In genomic region chr6:11272491-11273192, GRCh38 we compare ENCODE assay signal across 14 cellular contexts. TPM values are rescaled to one million over a fixed set of nuclear protein-coding genes. Genes with fewer than 3 reads are reported as not detected.
DNase-seq lines count a peak whose midpoint lies in the region; ATAC-seq lines count a peak whose summit lies in the region.
"Had no signal": no experiment of that assay in that cellular context is flagged by ENCODE, and none has a peak within 500 bp of the region (broad histone marks: within the 10 kb centered on the region; RNA-seq: fewer than 3 reads in every experiment).

No MANE protein-coding gene starts in this region.

- no peak overlapping the region for H3K4me2 ChIP-seq in neuronal stem cell (ENCODE audit: insufficient read depth, low read length, poor library complexity, severe bottlenecking)

- H4K8ac ChIP-seq in neuronal stem cell (ENCODE audit: low read depth, low read length): no peak overlapping the region

- H3K18ac ChIP-seq in neuronal stem cell (ENCODE audit: low read length): peak overlapping the region; percentile 12

- no peaks in the 10 kb centered on the region for H3K79me1 ChIP-seq in neuronal stem cell (ENCODE audit: low read depth, low read length)

- no peak overlapping the region for H2BK120ac ChIP-seq in neuronal stem cell (ENCODE audit: low read depth, low read length)

- no peaks in the 10 kb centered on the region for H3K27me3 Mint-ChIP-seq in immature natural killer cell (ENCODE audit: low read depth in 3 of 3)

- H3K27ac ChIP-seq in duodenal mucosa (ENCODE audit: low read depth, low read length) (no peak overlapping the region), neuronal stem cell (replicated peaks; ENCODE audit: low read length) (no peak overlapping the region)

- H3K27ac Mint-ChIP-seq in immature natural killer cell: no peak overlapping the region
- H3K27ac Mint-ChIP-seq: H9, natural killer cell had no signal

- H3K27me3 ChIP-seq in duodenal mucosa (ENCODE audit: control insufficient read depth in 1 of 2, insufficient read depth in 2 of 2, low read length in 2 of 2): no peaks in the 10 kb centered on the region
- no peaks in the 10 kb centered on the region for H3K27me3 ChIP-seq in neuronal stem cell (ENCODE audit: control insufficient read depth in 3 of 3, insufficient read depth in 3 of 3, low read depth in 1 of 3, low read length in 3 of 3)

- H2AK5ac ChIP-seq in neuronal stem cell (ENCODE audit: low read depth, low read length): no peak overlapping the region

- no peak overlapping the region for H3K23ac ChIP-seq in neuronal stem cell (ENCODE audit: low read depth, low read length, poor library complexity)

- H3K4me1 ChIP-seq in duodenal mucosa (ENCODE audit: control insufficient read depth in 1 of 2, insufficient read depth in 2 of 2, low read length in 2 of 2) (peaks cover 76 to 81% of the 10 kb centered on the region in 2 donors), neuronal stem cell (ENCODE audit: control insufficient read depth in 2 of 2, insufficient read depth in 1 of 2, low read depth in 1 of 2, low read length in 2 of 2) (peaks cover 11 to 12% of the 10 kb centered on the region in 2 donors)

- H2BK12ac ChIP-seq in neuronal stem cell (ENCODE audit: low read length): no peak overlapping the region

- ATAC-seq in GM19324 (IDR thresholded peaks at IDR 0.05; ENCODE audit: low FRiP score, unreplicated experiment): no peak
- ATAC-seq: activated T-cell treated with anti-CD3 and anti-CD28 coated beads, Interleukin-2, amount 50 U/mL, for 4 hours; natural killer cell had no signal

- no peak overlapping the region for H2BK15ac ChIP-seq in neuronal stem cell (ENCODE audit: low read length)

- no peak overlapping the region for H3K4me3 Mint-ChIP-seq in immature natural killer cell
- H3K4me3 Mint-ChIP-seq: activated T-cell treated with anti-CD3 and anti-CD28 coated beads, Interleukin-2, amount 50 U/mL, for 4 hours; H9; natural killer cell had no signal

- H3K4me1 Mint-ChIP-seq in immature natural killer cell: peaks cover 38 to 43% of the 10 kb centered on the region in 2 donors

- no peak overlapping the region for H4K91ac ChIP-seq in neuronal stem cell (ENCODE audit: low read depth, low read length, poor library complexity)

- peak; percentile 13 for DNase-seq in DMS153 (lab: John Stamatoyannopoulos, UW)
- peak; percentile 70 for DNase-seq in NCI-H1105 treated with DMSO at 0.1 percent for 48 hours (lab: John Stamatoyannopoulos, UW)
- DNase-seq in neuronal stem cell (ENCODE audit: low spot score): no peak
- no peak for DNase-seq in stimulated activated CD4-positive, alpha-beta T cell treated with anti-CD3 and anti-CD28 coated beads, Interleukin-12 subunit alpha, Interleukin-12 subunit beta, amount 100 ng/mL, for 4 hours
- DNase-seq in NCI-H1092 (lab: John Stamatoyannopoulos, UW): no peak
- DNase-seq in immature natural killer cell: no peak
- DNase-seq: activated CD4-positive, alpha-beta T cell treated with anti-CD3 and anti-CD28 coated beads for 48 hours; activated T-cell treated with anti-CD3 and anti-CD28 coated beads, Interleukin-2, amount 50 U/mL, for 4 hours; EL; H9; natural killer cell; NCI-H146 had no signal

- peak overlapping the region; percentile 0 to 15 for H3K9ac ChIP-seq in duodenal mucosa (ENCODE audit: low read depth in 1 of 2, low read length in 2 of 2)
- H3K9ac ChIP-seq in neuronal stem cell (ENCODE audit: low read depth, low read length, poor library complexity): no peak overlapping the region

- no peaks in the 10 kb centered on the region for H3K9me3 ChIP-seq in duodenal mucosa (ENCODE audit: control insufficient read depth in 1 of 2, low read length in 2 of 2)
- no peaks in the 10 kb centered on the region for H3K9me3 ChIP-seq in neuronal stem cell (replicated peaks in 1 of 2; ENCODE audit: control insufficient read depth in 2 of 2, insufficient read depth in 1 of 2, low read depth in 1 of 2, low read length in 2 of 2)

- no peak overlapping the region for H3K14ac ChIP-seq in neuronal stem cell (ENCODE audit: low read length)

- no peaks in the 10 kb centered on the region for H3K9me3 Mint-ChIP-seq in immature natural killer cell
- H3K9me3 Mint-ChIP-seq: activated T-cell treated with anti-CD3 and anti-CD28 coated beads, Interleukin-2, amount 50 U/mL, for 4 hours; H9; natural killer cell had no signal

- H3K4me3 ChIP-seq in duodenal mucosa (ENCODE audit: low read depth in 1 of 2, low read length in 2 of 2) (no peak overlapping the region), neuronal stem cell (ENCODE audit: low read length in 2 of 2) (no peak overlapping the region)

- peaks cover 19 to 36% (median 24%) of the 10 kb centered on the region in 3 donors for H3K36me3 Mint-ChIP-seq in immature natural killer cell

- H3K36me3 ChIP-seq in duodenal mucosa (ENCODE audit: control insufficient read depth in 1 of 2, insufficient read depth in 2 of 2, low read length in 2 of 2): no peaks in the 10 kb centered on the region
- H3K36me3 ChIP-seq in neuronal stem cell (replicated peaks in 1 of 2; ENCODE audit: control insufficient read depth in 2 of 2, insufficient read depth in 2 of 2, low read length in 2 of 2): no peaks in the 10 kb centered on the region

- no peak overlapping the region for H2AFZ ChIP-seq in neuronal stem cell (ENCODE audit: low read length)

- no CpG with 5 or more reads among the region's 11 CpGs for WGBS in neuronal stem cell (ENCODE audit: extremely low coverage in 2 of 2, insufficient read length in 2 of 2, insufficient replicate concordance in 1 of 2), 2 donors

- no peak overlapping the region for H2BK5ac ChIP-seq in neuronal stem cell (ENCODE audit: low read length)

- no peak overlapping the region for H3K4ac ChIP-seq in neuronal stem cell (ENCODE audit: low read length)

RNA-seq across cellular contexts. Expression of gene NEDD9, which starts 40.2 kb away (rescaled TPM):
- polyA plus RNA-seq in neuronal stem cell (2013, experiment 1 of 2): 6.2 TPM
- 6.4 TPM for polyA plus RNA-seq in neuronal stem cell (2013, experiment 2 of 2)
- polyA plus RNA-seq in immature natural killer cell: 10 to 100 TPM; 26.2 to 73.6 (median 27.6) TPM

Comparison
In these comparisons a context has a peak if more than half of its experiments do, and no peak if none do; other contexts are left out.
1. DNase-seq: peak in DMS153 (single experiment) and NCI-H1105 treated with DMSO at 0.1 percent for 48 hours (single experiment); none in neuronal stem cell (single experiment), stimulated activated CD4-positive, alpha-beta T cell treated with anti-CD3 and anti-CD28 coated beads, Interleukin-12 subunit alpha, Interleukin-12 subunit beta, amount 100 ng/mL, for 4 hours (single experiment), NCI-H1092 (single experiment) and immature natural killer cell (0 of 3).